In the genomic region with DNA sequence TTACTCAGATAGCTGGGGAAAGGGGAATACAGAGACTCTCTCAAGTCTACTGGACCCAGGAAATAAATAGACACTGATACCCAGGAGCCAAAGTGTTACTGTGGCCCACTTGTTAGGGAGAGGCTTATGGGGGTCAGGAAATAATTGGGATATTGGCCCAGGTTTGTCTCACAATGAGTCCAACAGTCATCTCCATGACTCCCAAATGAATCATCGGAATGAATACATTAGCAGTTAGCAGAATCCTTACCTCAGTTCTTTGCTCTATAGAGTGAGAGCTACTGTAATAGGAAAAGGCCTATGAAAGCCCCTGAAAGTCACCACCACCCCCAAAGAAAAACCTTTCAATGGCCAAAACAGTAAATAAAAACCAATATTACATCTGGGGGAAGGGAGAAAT, we compare ENCODE assay signal across 26 cellular contexts. TPM values are rescaled to one million over a fixed set of nuclear protein-coding genes. Genes with fewer than 3 reads are reported as not detected.
A peak's percentile ranks its signal among the peaks of the same experiment; 100 is the strongest.
DNase-seq lines count a peak whose midpoint lies in the region; TF ChIP-seq lines count a peak whose summit lies in the region.
"Had no signal": no experiment of that assay in that cellular context is flagged by ENCODE, and none has a peak within 500 bp of the region (broad histone marks: within the 10 kb centered on the region; RNA-seq: fewer than 3 reads in every experiment).

No MANE protein-coding gene starts in this region.

- H3K4me1 Mint-ChIP-seq in MCF 10A (ENCODE audit: insufficient read depth, unreplicated experiment) (no peaks in the 10 kb centered on the region), mesothelial cell of epicardium (no peaks in the 10 kb centered on the region)
- H3K4me1 Mint-ChIP-seq: natural killer cell had no signal

- H3K9me3 Mint-ChIP-seq in MCF 10A (ENCODE audit: unreplicated experiment) (no peaks in the 10 kb centered on the region), mesothelial cell of epicardium (peaks cover 46% of the 10 kb centered on the region)
- H3K9me3 Mint-ChIP-seq: natural killer cell had no signal

- intact Hi-C loops in MCF 10A (cut with micrococcal nuclease) (no loop called here), breast epithelium (cut with DNase I; ENCODE audit: low total_unique reads) (no loop called here), tibial artery (cut with DNase I; ENCODE audit: low total_unique reads) (no loop called here)

- no peak for TF ChIP-seq POLR2A in breast epithelium (IDR thresholded peaks at IDR 0.05)

- H3K36me3 ChIP-seq in breast epithelium (no peaks in the 10 kb centered on the region), tibial artery (peaks cover 4 to 21% (median 7%) of the 10 kb centered on the region in 3 donors)

- TF ChIP-seq CTCF in MCF 10A (IDR thresholded peaks at IDR 0.05; ENCODE audit: unreplicated experiment), result no peak
- TF ChIP-seq CTCF in breast epithelium (IDR thresholded peaks at IDR 0.05), result no peak
- no peak for TF ChIP-seq CTCF in RWPE1 (conservative IDR thresholded peaks at IDR 0.05; ENCODE audit: low read depth)
- no peak for TF ChIP-seq CTCF in tibial artery (IDR thresholded peaks at IDR 0.05)
- TF ChIP-seq CTCF in mesothelial cell of epicardium (IDR thresholded peaks at IDR 0.05; ENCODE audit: unreplicated experiment), result no peak

- H3K4me1 ChIP-seq in breast epithelium (no peaks in the 10 kb centered on the region), tibial artery (no peaks in the 10 kb centered on the region)
- H3K4me1 ChIP-seq: esophagus muscularis mucosa had no signal

- peaks cover 0 to 14% of the 10 kb centered on the region in 2 donors for H3K27me3 ChIP-seq in breast epithelium
- H3K27me3 ChIP-seq in tibial artery, result no peaks in the 10 kb centered on the region
- H3K27me3 ChIP-seq: esophagus muscularis mucosa had no signal

- H3K9me3 ChIP-seq in breast epithelium (no peaks in the 10 kb centered on the region), tibial artery (no peaks in the 10 kb centered on the region)
- H3K9me3 ChIP-seq: esophagus muscularis mucosa had no signal

- H3K27ac ChIP-seq in breast epithelium (no peak overlapping the region), RWPE1 (no peak overlapping the region), tibial artery (no peak overlapping the region)
- H3K27ac ChIP-seq: 22Rv1, esophagus muscularis mucosa had no signal

- CTCF ChIA-PET in MCF 10A (lab: Yijun Ruan, JAX), result no interaction called here
- CTCF ChIA-PET in RWPE1 (lab: Yijun Ruan, JAX), result no interaction called here

- POLR2A ChIA-PET in MCF 10A (lab: Yijun Ruan, JAX) (interaction anchor here (1.2 kb wide), 1 partner anchor 13 kb away, joined by 3 read pairs; no protein-coding TSS in a partner anchor), RWPE1 (lab: Yijun Ruan, JAX; ENCODE audit: low non-redundant PET) (no interaction called here)

- H3K27me3 Mint-ChIP-seq in MCF 10A (ENCODE audit: insufficient read depth, unreplicated experiment) (no peaks in the 10 kb centered on the region), mesothelial cell of epicardium (ENCODE audit: low read depth) (no peaks in the 10 kb centered on the region)

- H3K36me3 Mint-ChIP-seq in MCF 10A (ENCODE audit: insufficient read depth, unreplicated experiment) (peaks cover 11% of the 10 kb centered on the region), mesothelial cell of epicardium (peaks cover 35% of the 10 kb centered on the region)

- H3K4me3 ChIP-seq in breast epithelium, result no peak overlapping the region
- H3K4me3 ChIP-seq in tibial artery, result no peak overlapping the region
- H3K4me3 ChIP-seq: esophagus muscularis mucosa, K562, smooth muscle cell had no signal

- H3K27ac Mint-ChIP-seq in MCF 10A (ENCODE audit: low read depth, unreplicated experiment), result peak overlapping the region; percentile 9
- H3K27ac Mint-ChIP-seq in mesothelial cell of epicardium, result no peak overlapping the region
- H3K27ac Mint-ChIP-seq: natural killer cell had no signal

- peak; percentile 24 for DNase-seq in MCF 10A (ENCODE audit: unreplicated experiment)
- no peak for DNase-seq in breast epithelium (ENCODE audit: low spot score in 2 of 2)
- peak; percentile 27 for DNase-seq in RWPE1 (ENCODE audit: low spot score)
- DNase-seq in fibroblast of gingiva (ENCODE audit: low read depth), result peak; percentile 1
- DNase-seq in tibial artery, result no peak
- DNase-seq in GF-D8 (lab: John Stamatoyannopoulos, UW), result no peak
- no peak for DNase-seq in mesothelial cell of epicardium (ENCODE audit: low spot score in 2 of 2, unreplicated experiment in 2 of 2)
- no peak for DNase-seq in GDM1 (lab: John Stamatoyannopoulos, UW)
- DNase-seq: activated CD8-positive, alpha-beta memory T cell treated with anti-CD3 and anti-CD28 coated beads for 24 hours; C1 segment of cervical spinal cord; caudate nucleus; DMS 273 treated with DMSO at 0.1 percent for 48 hours; H7; islet precursor cell; mesendoderm; natural killer cell; NCI-H1048; NCI-H2081 treated with DMSO at 0.1 percent for 48 hours; NCI-H69; stimulated activated CD4-positive, alpha-beta T cell treated with anti-CD3 and anti-CD28 coated beads, Interleukin-4, amount 100 ng/mL, for 4 hours; substantia nigra; T-helper 9 cell had no signal

- BruUV-seq in MCF 10A (replicated peaks; lab: Mats Ljungman, UMichigan), result no TSS peak

- H3K4me3 Mint-ChIP-seq in MCF 10A (ENCODE audit: unreplicated experiment), result no peak overlapping the region
- no peak overlapping the region for H3K4me3 Mint-ChIP-seq in mesothelial cell of epicardium
- H3K4me3 Mint-ChIP-seq: natural killer cell had no signal

RNA-seq across cellular contexts. Expression of a gene that starts 42.4 kb away (rescaled TPM):
- total RNA-seq in MCF 10A (2022), result 0.35 and 0.47 TPM in 2 replicates
- 100 to 1,000 TPM in 1 of 3 donors, 10 to 100 TPM in 2; 43.6 to 120 (median 55.8) TPM for total RNA-seq in breast epithelium
- total RNA-seq in mesothelial cell of epicardium, result 0.82 to 1.1 TPM (median 0.98 TPM) in 3 replicates

RNA-seq across cellular contexts. Expression of a gene that starts 57.4 kb away (rescaled TPM):
- total RNA-seq in MCF 10A (2022) (271 and 333 TPM in 2 replicates), breast epithelium (100 to 1,000 TPM; 255 to 331 (median 264) TPM), mesothelial cell of epicardium (369 to 373 TPM (median 371 TPM) in 3 replicates)

Comparison
In these comparisons a context has a peak if more than half of its experiments do, and no peak if none do; other contexts are left out.
1. DNase-seq: peak in MCF 10A (single experiment), RWPE1 (single experiment) and fibroblast of gingiva (single experiment); none in breast epithelium (0 of 2), tibial artery (0 of 2), GF-D8 (single experiment), mesothelial cell of epicardium (0 of 2) and GDM1 (single experiment).
2. RNA of a gene that starts 42.4 kb away (total RNA-seq): 43.6 to 120 TPM in breast epithelium; 0.82 to 1.1 TPM in mesothelial cell of epicardium and 0.35 to 0.47 TPM in MCF 10A; every median in the first group is over 10 times any median in the second.